Comparison of ENCODE assay signal across 9 cellular contexts in genomic region chr9:6209966-6210365, GRCh38. TPM values are rescaled to one million over a fixed set of nuclear protein-coding genes. Genes with fewer than 3 reads are reported as not detected.
"Had no signal": no experiment of that assay in that cellular context is flagged by ENCODE, and none has a peak within 500 bp of the region (broad histone marks: within the 10 kb centered on the region; RNA-seq: fewer than 3 reads in every experiment).

No MANE protein-coding gene starts in this region.

- ATAC-seq: HCT116 had no signal

- DNase-seq: GM23248, GOT3, H7, IMR-90, KBM-7 had no signal

- H3K4me3 ChIP-seq: GM23248, HAP-1 had no signal

- H3K36me3 ChIP-seq: HAP-1 had no signal

- H3K9me3 ChIP-seq: HAP-1 had no signal

- FAIRE-seq: HTR-8/SVneo had no signal

- H3K27ac ChIP-seq: GM23248 had no signal

RNA-seq across cellular contexts. Expression of gene IL33, which starts 5.6 kb away (rescaled TPM):
- total RNA-seq: H4, IMR-90 had no signal
